2 cellular contexts compared by ENCODE assay signal in the genomic region with DNA sequence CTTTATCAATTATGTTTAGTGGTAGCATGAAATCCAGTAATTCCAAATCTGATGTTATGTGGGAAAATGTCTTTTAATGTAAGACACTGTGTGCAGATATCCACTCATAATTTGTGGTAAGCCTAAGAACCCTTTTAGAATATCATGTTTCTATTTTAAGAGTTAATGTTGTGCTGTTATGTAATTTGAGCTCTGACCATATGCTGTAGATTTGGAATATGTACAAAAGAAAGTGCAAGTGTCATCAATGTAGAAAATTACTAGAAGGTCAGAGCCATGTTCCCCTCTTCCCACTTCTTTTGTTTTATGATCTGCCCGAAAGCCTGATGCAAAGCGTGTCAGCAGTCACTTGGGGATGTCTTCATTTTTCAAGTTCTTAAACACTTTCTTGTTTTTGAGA.
TF ChIP-seq lines count a peak whose summit lies in the region.

No MANE protein-coding gene starts in this region.

TF ChIP-seq in GM23338, 12 proteins besides CTCF, POLR2A, EP300 and RAD21 (continued from another document):
- TF ChIP-seq, protein P1, sequence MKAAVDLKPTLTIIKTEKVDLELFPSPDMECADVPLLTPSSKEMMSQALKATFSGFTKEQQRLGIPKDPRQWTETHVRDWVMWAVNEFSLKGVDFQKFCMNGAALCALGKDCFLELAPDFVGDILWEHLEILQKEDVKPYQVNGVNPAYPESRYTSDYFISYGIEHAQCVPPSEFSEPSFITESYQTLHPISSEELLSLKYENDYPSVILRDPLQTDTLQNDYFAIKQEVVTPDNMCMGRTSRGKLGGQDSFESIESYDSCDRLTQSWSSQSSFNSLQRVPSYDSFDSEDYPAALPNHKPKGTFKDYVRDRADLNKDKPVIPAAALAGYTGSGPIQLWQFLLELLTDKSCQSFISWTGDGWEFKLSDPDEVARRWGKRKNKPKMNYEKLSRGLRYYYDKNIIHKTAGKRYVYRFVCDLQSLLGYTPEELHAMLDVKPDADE (IDR thresholded peaks at IDR 0.05) = no peak
- TF ChIP-seq, protein P2, sequence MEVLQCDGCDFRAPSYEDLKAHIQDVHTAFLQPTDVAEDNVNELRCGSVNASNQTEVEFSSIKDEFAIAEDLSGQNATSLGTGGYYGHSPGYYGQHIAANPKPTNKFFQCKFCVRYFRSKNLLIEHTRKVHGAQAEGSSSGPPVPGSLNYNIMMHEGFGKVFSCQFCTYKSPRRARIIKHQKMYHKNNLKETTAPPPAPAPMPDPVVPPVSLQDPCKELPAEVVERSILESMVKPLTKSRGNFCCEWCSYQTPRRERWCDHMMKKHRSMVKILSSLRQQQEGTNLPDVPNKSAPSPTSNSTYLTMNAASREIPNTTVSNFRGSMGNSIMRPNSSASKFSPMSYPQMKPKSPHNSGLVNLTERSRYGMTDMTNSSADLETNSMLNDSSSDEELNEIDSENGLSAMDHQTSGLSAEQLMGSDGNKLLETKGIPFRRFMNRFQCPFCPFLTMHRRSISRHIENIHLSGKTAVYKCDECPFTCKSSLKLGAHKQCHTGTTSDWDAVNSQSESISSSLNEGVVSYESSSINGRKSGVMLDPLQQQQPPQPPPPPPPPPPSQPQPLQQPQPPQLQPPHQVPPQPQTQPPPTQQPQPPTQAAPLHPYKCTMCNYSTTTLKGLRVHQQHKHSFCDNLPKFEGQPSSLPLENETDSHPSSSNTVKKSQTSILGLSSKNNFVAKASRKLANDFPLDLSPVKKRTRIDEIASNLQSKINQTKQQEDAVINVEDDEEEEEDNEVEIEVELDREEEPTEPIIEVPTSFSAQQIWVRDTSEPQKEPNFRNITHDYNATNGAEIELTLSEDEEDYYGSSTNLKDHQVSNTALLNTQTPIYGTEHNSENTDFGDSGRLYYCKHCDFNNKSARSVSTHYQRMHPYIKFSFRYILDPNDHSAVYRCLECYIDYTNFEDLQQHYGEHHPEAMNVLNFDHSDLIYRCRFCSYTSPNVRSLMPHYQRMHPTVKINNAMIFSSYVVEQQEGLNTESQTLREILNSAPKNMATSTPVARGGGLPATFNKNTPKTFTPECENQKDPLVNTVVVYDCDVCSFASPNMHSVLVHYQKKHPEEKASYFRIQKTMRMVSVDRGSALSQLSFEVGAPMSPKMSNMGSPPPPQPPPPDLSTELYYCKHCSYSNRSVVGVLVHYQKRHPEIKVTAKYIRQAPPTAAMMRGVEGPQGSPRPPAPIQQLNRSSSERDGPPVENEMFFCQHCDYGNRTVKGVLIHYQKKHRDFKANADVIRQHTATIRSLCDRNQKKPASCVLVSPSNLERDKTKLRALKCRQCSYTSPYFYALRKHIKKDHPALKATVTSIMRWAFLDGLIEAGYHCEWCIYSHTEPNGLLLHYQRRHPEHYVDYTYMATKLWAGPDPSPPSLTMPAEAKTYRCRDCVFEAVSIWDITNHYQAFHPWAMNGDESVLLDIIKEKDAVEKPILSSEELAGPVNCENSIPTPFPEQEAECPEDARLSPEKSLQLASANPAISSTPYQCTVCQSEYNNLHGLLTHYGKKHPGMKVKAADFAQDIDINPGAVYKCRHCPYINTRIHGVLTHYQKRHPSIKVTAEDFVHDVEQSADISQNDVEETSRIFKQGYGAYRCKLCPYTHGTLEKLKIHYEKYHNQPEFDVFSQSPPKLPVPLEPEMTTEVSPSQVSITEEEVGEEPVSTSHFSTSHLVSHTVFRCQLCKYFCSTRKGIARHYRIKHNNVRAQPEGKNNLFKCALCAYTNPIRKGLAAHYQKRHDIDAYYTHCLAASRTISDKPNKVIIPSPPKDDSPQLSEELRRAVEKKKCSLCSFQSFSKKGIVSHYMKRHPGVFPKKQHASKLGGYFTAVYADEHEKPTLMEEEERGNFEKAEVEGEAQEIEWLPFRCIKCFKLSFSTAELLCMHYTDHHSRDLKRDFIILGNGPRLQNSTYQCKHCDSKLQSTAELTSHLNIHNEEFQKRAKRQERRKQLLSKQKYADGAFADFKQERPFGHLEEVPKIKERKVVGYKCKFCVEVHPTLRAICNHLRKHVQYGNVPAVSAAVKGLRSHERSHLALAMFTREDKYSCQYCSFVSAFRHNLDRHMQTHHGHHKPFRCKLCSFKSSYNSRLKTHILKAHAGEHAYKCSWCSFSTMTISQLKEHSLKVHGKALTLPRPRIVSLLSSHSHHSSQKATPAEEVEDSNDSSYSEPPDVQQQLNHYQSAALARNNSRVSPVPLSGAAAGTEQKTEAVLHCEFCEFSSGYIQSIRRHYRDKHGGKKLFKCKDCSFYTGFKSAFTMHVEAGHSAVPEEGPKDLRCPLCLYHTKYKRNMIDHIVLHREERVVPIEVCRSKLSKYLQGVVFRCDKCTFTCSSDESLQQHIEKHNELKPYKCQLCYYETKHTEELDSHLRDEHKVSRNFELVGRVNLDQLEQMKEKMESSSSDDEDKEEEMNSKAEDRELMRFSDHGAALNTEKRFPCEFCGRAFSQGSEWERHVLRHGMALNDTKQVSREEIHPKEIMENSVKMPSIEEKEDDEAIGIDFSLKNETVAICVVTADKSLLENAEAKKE (CRISPR knock-in tag; IDR thresholded peaks at IDR 0.05) = no peak
- no peak for TF ChIP-seq CREB1 (CRISPR knock-in tag; IDR thresholded peaks at IDR 0.05; ENCODE audit: low read depth)
- TF ChIP-seq EZH2 (IDR thresholded peaks at IDR 0.05; ENCODE audit: low read depth, unreplicated experiment) = no peak
- TF ChIP-seq, protein P3, sequence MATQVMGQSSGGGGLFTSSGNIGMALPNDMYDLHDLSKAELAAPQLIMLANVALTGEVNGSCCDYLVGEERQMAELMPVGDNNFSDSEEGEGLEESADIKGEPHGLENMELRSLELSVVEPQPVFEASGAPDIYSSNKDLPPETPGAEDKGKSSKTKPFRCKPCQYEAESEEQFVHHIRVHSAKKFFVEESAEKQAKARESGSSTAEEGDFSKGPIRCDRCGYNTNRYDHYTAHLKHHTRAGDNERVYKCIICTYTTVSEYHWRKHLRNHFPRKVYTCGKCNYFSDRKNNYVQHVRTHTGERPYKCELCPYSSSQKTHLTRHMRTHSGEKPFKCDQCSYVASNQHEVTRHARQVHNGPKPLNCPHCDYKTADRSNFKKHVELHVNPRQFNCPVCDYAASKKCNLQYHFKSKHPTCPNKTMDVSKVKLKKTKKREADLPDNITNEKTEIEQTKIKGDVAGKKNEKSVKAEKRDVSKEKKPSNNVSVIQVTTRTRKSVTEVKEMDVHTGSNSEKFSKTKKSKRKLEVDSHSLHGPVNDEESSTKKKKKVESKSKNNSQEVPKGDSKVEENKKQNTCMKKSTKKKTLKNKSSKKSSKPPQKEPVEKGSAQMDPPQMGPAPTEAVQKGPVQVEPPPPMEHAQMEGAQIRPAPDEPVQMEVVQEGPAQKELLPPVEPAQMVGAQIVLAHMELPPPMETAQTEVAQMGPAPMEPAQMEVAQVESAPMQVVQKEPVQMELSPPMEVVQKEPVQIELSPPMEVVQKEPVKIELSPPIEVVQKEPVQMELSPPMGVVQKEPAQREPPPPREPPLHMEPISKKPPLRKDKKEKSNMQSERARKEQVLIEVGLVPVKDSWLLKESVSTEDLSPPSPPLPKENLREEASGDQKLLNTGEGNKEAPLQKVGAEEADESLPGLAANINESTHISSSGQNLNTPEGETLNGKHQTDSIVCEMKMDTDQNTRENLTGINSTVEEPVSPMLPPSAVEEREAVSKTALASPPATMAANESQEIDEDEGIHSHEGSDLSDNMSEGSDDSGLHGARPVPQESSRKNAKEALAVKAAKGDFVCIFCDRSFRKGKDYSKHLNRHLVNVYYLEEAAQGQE (IDR thresholded peaks at IDR 0.05; ENCODE audit: unreplicated experiment) = no peak
- TF ChIP-seq STAT1 (IDR thresholded peaks at IDR 0.05; ENCODE audit: unreplicated experiment) = no peak
- no peak for TF ChIP-seq NANOG (IDR thresholded peaks at IDR 0.05; ENCODE audit: borderline replicate concordance)

TF ChIP-seq in HepG2, 621 proteins besides CTCF, POLR2A, EP300 and RAD21 (continued from another document):
- TF ChIP-seq, protein P4, sequence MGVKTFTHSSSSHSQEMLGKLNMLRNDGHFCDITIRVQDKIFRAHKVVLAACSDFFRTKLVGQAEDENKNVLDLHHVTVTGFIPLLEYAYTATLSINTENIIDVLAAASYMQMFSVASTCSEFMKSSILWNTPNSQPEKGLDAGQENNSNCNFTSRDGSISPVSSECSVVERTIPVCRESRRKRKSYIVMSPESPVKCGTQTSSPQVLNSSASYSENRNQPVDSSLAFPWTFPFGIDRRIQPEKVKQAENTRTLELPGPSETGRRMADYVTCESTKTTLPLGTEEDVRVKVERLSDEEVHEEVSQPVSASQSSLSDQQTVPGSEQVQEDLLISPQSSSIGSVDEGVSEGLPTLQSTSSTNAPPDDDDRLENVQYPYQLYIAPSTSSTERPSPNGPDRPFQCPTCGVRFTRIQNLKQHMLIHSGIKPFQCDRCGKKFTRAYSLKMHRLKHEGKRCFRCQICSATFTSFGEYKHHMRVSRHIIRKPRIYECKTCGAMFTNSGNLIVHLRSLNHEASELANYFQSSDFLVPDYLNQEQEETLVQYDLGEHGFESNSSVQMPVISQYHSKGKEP (CRISPR knock-in tag; IDR thresholded peaks at IDR 0.05) = no peak
- TF ChIP-seq, protein P5, sequence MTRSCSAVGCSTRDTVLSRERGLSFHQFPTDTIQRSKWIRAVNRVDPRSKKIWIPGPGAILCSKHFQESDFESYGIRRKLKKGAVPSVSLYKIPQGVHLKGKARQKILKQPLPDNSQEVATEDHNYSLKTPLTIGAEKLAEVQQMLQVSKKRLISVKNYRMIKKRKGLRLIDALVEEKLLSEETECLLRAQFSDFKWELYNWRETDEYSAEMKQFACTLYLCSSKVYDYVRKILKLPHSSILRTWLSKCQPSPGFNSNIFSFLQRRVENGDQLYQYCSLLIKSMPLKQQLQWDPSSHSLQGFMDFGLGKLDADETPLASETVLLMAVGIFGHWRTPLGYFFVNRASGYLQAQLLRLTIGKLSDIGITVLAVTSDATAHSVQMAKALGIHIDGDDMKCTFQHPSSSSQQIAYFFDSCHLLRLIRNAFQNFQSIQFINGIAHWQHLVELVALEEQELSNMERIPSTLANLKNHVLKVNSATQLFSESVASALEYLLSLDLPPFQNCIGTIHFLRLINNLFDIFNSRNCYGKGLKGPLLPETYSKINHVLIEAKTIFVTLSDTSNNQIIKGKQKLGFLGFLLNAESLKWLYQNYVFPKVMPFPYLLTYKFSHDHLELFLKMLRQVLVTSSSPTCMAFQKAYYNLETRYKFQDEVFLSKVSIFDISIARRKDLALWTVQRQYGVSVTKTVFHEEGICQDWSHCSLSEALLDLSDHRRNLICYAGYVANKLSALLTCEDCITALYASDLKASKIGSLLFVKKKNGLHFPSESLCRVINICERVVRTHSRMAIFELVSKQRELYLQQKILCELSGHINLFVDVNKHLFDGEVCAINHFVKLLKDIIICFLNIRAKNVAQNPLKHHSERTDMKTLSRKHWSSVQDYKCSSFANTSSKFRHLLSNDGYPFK (CRISPR knock-in tag; IDR thresholded peaks at IDR 0.05; ENCODE audit: borderline replicate concordance) = no peak
- no peak for TF ChIP-seq PLRG1 (conservative IDR thresholded peaks at IDR 0.05)
- no peak for TF ChIP-seq KLF9 (CRISPR knock-in tag; IDR thresholded peaks at IDR 0.05; ENCODE audit: low read depth)
- TF ChIP-seq ZNF850 (CRISPR knock-in tag; conservative IDR thresholded peaks at IDR 0.05) = no peak
- TF ChIP-seq ZNF709 (CRISPR knock-in tag; IDR thresholded peaks at IDR 0.05) = no peak
- TF ChIP-seq BHLHE40 (IDR thresholded peaks at IDR 0.05; ENCODE audit: low read length) = no peak
